1 cellular context compared by ENCODE assay signal in the genomic region with DNA sequence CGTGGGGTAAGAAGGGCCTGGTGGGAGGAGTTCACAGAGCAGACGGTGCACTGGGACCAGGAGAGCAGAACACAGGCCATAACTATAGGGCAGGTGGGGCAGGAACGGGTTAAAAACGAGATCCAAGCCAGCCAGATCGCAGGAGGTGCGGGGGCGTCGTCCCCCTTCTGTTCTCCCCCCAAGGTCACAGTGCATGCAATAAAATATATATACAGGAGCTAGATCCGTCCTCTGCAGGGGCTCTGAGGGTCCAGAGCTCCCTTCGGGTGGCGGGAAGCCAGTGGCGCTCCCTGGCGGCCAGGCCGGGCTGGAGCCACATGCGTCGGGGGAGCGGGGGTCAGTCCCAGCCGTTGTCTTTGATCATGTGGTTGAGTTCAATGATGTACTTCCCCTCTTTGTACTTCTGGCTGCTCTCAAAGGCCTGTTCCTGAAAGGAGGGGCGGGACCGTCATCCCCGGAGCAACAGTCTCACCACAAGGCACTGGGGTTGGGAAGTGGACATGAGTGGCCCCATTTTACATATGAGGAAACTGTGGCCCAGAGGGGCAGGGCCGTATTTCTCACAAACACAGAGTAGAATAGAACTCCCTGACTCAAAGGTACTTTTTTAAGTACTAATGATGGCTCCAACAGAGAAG.
TF ChIP-seq lines count a peak whose summit lies in the region.

No MANE protein-coding gene starts in this region.

TF ChIP-seq in HepG2, 621 proteins besides CTCF, POLR2A, EP300 and RAD21 (continued from another document and continues in another):
- TF ChIP-seq, protein P1, sequence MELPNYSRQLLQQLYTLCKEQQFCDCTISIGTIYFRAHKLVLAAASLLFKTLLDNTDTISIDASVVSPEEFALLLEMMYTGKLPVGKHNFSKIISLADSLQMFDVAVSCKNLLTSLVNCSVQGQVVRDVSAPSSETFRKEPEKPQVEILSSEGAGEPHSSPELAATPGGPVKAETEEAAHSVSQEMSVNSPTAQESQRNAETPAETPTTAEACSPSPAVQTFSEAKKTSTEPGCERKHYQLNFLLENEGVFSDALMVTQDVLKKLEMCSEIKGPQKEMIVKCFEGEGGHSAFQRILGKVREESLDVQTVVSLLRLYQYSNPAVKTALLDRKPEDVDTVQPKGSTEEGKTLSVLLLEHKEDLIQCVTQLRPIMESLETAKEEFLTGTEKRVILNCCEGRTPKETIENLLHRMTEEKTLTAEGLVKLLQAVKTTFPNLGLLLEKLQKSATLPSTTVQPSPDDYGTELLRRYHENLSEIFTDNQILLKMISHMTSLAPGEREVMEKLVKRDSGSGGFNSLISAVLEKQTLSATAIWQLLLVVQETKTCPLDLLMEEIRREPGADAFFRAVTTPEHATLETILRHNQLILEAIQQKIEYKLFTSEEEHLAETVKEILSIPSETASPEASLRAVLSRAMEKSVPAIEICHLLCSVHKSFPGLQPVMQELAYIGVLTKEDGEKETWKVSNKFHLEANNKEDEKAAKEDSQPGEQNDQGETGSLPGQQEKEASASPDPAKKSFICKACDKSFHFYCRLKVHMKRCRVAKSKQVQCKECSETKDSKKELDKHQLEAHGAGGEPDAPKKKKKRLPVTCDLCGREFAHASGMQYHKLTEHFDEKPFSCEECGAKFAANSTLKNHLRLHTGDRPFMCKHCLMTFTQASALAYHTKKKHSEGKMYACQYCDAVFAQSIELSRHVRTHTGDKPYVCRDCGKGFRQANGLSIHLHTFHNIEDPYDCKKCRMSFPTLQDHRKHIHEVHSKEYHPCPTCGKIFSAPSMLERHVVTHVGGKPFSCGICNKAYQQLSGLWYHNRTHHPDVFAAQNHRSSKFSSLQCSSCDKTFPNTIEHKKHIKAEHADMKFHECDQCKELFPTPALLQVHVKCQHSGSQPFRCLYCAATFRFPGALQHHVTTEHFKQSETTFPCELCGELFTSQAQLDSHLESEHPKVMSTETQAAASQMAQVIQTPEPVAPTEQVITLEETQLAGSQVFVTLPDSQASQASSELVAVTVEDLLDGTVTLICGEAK (IDR thresholded peaks at IDR 0.05) = no peak
- TF ChIP-seq, protein P1 (CRISPR knock-in tag; IDR thresholded peaks at IDR 0.05) = peak; percentile 13
- TF ChIP-seq ZNF224 (CRISPR knock-in tag; IDR thresholded peaks at IDR 0.05) (0 out of 2 replicates have a peak, but pooled peaks have one; percentile 23), KLF9 (CRISPR knock-in tag; IDR thresholded peaks at IDR 0.05; ENCODE audit: low read depth) (0 out of 2 replicates have a peak, but pooled peaks have one; percentile 41), TMF1 (CRISPR knock-in tag; IDR thresholded peaks at IDR 0.05; ENCODE audit: low read depth) (no peak), ETV5 (CRISPR knock-in tag; IDR thresholded peaks at IDR 0.05; ENCODE audit: borderline replicate concordance) (peak; percentile 79), KMT2B (CRISPR knock-in tag; IDR thresholded peaks at IDR 0.05) (peak; percentile 25), ZNF761 (CRISPR knock-in tag; conservative IDR thresholded peaks at IDR 0.05) (0 out of 2 replicates have a peak, but pooled peaks have one; percentile 75), SMYD3 (CRISPR knock-in tag; IDR thresholded peaks at IDR 0.05) (peak; percentile 57; the same call in 1 of the 2 replicates), WIZ (CRISPR knock-in tag; IDR thresholded peaks at IDR 0.05) (0 out of 2 replicates have a peak, but pooled peaks have one; percentile 19), TRIM24 (CRISPR knock-in tag; IDR thresholded peaks at IDR 0.05) (no peak), ZNF441 (CRISPR knock-in tag; IDR thresholded peaks at IDR 0.05; ENCODE audit: borderline replicate concordance) (0 out of 2 replicates have a peak, but pooled peaks have one; percentile 39), ZNF879 (CRISPR knock-in tag; IDR thresholded peaks at IDR 0.05) (peak; percentile 78; the same call in 1 of the 2 replicates), ATF7 (IDR thresholded peaks at IDR 0.05) (no peak), ATF7 (CRISPR knock-in tag; IDR thresholded peaks at IDR 0.05) (0 out of 2 replicates have a peak, but pooled peaks have one; percentile 45), ZNF768 (CRISPR knock-in tag; IDR thresholded peaks at IDR 0.05) (peak; percentile 73), ZNF674 (CRISPR knock-in tag; IDR thresholded peaks at IDR 0.05; ENCODE audit: low read depth) (no peak), YEATS4 (CRISPR knock-in tag; IDR thresholded peaks at IDR 0.05; ENCODE audit: borderline replicate concordance) (peak; percentile 84), ETV6 (CRISPR knock-in tag; conservative IDR thresholded peaks at IDR 0.05) (0 out of 2 replicates have a peak, but pooled peaks have one; percentile 68), NFKB2 (CRISPR knock-in tag; IDR thresholded peaks at IDR 0.05; ENCODE audit: borderline replicate concordance) (peak; percentile 85), TBX3 (IDR thresholded peaks at IDR 0.05; ENCODE audit: borderline replicate concordance) (no peak), NFATC3 (CRISPR knock-in tag; IDR thresholded peaks at IDR 0.05) (no peak), ZNF10 (CRISPR knock-in tag; IDR thresholded peaks at IDR 0.05; ENCODE audit: borderline replicate concordance, low read depth) (no peak), ZFP41 (CRISPR knock-in tag; IDR thresholded peaks at IDR 0.05; ENCODE audit: borderline replicate concordance) (no peak), ZNF75D (CRISPR knock-in tag; IDR thresholded peaks at IDR 0.05; ENCODE audit: borderline replicate concordance) (no peak; the same call in 1 of the 2 replicates), EHMT2 (IDR thresholded peaks at IDR 0.05; ENCODE audit: borderline replicate concordance, low read depth, low read length) (no peak), ZNF33B (CRISPR knock-in tag; IDR thresholded peaks at IDR 0.05) (no peak), ZNF337 (CRISPR knock-in tag; IDR thresholded peaks at IDR 0.05; ENCODE audit: borderline replicate concordance, low read depth) (no peak), ZNF484 (CRISPR knock-in tag; IDR thresholded peaks at IDR 0.05; ENCODE audit: borderline replicate concordance, low read depth) (no peak; the same call in 1 of the 2 replicates), ZNF616 (CRISPR knock-in tag; IDR thresholded peaks at IDR 0.05; ENCODE audit: low read depth) (no peak)
- TF ChIP-seq, protein P2, sequence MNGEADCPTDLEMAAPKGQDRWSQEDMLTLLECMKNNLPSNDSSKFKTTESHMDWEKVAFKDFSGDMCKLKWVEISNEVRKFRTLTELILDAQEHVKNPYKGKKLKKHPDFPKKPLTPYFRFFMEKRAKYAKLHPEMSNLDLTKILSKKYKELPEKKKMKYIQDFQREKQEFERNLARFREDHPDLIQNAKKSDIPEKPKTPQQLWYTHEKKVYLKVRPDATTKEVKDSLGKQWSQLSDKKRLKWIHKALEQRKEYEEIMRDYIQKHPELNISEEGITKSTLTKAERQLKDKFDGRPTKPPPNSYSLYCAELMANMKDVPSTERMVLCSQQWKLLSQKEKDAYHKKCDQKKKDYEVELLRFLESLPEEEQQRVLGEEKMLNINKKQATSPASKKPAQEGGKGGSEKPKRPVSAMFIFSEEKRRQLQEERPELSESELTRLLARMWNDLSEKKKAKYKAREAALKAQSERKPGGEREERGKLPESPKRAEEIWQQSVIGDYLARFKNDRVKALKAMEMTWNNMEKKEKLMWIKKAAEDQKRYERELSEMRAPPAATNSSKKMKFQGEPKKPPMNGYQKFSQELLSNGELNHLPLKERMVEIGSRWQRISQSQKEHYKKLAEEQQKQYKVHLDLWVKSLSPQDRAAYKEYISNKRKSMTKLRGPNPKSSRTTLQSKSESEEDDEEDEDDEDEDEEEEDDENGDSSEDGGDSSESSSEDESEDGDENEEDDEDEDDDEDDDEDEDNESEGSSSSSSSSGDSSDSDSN (CRISPR knock-in tag; IDR thresholded peaks at IDR 0.05) = peak; percentile 52
- TF ChIP-seq, protein P3, sequence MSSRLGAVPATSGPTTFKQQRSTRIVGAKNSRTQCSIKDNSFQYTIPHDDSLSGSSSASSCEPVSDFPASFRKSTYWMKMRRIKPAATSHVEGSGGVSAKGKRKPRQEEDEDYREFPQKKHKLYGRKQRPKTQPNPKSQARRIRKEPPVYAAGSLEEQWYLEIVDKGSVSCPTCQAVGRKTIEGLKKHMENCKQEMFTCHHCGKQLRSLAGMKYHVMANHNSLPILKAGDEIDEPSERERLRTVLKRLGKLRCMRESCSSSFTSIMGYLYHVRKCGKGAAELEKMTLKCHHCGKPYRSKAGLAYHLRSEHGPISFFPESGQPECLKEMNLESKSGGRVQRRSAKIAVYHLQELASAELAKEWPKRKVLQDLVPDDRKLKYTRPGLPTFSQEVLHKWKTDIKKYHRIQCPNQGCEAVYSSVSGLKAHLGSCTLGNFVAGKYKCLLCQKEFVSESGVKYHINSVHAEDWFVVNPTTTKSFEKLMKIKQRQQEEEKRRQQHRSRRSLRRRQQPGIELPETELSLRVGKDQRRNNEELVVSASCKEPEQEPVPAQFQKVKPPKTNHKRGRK (CRISPR knock-in tag; IDR thresholded peaks at IDR 0.05) = no peak
- TF ChIP-seq, protein P4, sequence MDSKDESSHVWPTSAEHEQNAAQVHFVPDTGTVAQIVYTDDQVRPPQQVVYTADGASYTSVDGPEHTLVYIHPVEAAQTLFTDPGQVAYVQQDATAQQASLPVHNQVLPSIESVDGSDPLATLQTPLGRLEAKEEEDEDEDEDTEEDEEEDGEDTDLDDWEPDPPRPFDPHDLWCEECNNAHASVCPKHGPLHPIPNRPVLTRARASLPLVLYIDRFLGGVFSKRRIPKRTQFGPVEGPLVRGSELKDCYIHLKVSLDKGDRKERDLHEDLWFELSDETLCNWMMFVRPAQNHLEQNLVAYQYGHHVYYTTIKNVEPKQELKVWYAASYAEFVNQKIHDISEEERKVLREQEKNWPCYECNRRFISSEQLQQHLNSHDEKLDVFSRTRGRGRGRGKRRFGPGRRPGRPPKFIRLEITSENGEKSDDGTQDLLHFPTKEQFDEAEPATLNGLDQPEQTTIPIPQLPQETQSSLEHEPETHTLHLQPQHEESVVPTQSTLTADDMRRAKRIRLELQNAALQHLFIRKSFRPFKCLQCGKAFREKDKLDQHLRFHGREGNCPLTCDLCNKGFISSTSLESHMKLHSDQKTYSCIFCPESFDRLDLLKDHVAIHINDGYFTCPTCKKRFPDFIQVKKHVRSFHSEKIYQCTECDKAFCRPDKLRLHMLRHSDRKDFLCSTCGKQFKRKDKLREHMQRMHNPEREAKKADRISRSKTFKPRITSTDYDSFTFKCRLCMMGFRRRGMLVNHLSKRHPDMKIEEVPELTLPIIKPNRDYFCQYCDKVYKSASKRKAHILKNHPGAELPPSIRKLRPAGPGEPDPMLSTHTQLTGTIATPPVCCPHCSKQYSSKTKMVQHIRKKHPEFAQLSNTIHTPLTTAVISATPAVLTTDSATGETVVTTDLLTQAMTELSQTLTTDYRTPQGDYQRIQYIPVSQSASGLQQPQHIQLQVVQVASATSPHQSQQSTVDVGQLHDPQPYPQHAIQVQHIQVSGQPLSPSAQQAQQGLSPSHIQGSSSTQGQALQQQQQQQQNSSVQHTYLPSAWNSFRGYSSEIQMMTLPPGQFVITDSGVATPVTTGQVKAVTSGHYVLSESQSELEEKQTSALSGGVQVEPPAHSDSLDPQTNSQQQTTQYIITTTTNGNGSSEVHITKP (CRISPR knock-in tag; IDR thresholded peaks at IDR 0.05; ENCODE audit: low read depth) = peak; percentile 68; the same call in 1 of the 2 replicates
- TF ChIP-seq, protein P5, sequence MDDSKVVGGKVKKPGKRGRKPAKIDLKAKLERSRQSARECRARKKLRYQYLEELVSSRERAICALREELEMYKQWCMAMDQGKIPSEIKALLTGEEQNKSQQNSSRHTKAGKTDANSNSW (CRISPR knock-in tag; IDR thresholded peaks at IDR 0.05; ENCODE audit: borderline replicate concordance) = no peak
- TF ChIP-seq, protein P6, sequence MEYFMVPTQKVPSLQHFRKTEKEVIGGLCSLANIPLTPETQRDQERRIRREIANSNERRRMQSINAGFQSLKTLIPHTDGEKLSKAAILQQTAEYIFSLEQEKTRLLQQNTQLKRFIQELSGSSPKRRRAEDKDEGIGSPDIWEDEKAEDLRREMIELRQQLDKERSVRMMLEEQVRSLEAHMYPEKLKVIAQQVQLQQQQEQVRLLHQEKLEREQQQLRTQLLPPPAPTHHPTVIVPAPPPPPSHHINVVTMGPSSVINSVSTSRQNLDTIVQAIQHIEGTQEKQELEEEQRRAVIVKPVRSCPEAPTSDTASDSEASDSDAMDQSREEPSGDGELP (IDR thresholded peaks at IDR 0.05; ENCODE audit: borderline replicate concordance, low read depth) = peak; percentile 87; the same call in 1 of the 2 replicates
- TF ChIP-seq, protein P7, sequence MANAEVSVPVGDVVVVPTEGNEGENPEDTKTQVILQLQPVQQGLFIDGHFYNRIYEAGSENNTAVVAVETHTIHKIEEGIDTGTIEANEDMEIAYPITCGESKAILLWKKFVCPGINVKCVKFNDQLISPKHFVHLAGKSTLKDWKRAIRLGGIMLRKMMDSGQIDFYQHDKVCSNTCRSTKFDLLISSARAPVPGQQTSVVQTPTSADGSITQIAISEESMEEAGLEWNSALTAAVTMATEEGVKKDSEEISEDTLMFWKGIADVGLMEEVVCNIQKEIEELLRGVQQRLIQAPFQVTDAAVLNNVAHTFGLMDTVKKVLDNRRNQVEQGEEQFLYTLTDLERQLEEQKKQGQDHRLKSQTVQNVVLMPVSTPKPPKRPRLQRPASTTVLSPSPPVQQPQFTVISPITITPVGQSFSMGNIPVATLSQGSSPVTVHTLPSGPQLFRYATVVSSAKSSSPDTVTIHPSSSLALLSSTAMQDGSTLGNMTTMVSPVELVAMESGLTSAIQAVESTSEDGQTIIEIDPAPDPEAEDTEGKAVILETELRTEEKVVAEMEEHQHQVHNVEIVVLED (CRISPR knock-in tag; IDR thresholded peaks at IDR 0.05; ENCODE audit: borderline replicate concordance) = no peak
